Comparison of ENCODE assay signal across 1 cellular context in the genomic region with DNA sequence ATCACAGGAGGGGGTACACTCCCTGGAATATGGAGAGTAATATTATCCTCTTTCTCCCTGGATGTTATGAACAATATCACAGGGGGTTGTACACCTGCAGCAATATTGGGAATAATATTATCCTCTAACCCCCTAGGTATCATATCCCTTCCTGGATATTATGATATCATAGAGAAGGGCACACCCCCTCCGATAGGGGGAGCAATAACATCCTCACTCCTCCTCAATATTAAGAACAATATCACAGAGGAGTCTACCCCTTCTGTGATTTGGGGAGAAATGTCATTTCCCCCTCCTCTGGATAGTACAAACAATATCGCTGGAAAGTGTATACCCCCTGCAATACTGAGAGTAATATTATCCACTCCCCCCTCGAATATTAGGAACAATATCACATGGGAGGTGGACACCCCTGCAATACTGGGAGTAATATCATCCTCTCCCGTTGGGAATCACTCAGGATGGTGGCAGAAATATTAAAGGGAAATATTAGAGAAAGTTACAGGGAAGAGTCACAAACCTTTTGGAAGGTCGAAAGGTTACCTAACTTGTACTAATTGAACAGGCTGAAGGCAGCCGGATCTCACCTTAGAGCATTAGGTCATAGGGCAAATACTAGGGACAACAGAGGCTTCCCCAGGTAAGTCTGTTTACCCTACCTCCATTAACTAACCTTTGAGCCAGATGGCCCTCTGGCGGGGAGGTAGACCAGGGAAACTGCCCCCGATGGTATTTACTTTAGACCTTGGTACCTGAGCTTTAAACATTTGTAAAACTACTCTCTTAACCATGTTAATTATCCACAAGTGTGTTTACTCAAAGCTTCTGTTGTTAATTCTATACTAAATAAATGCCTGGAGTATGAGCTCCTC.
TF ChIP-seq lines count a peak whose summit lies in the region.

No MANE protein-coding gene starts in this region.

TF ChIP-seq in HepG2, 621 proteins besides CTCF, POLR2A, EP300 and RAD21 (continued from another document and continues in another):
- TF ChIP-seq, protein P1, sequence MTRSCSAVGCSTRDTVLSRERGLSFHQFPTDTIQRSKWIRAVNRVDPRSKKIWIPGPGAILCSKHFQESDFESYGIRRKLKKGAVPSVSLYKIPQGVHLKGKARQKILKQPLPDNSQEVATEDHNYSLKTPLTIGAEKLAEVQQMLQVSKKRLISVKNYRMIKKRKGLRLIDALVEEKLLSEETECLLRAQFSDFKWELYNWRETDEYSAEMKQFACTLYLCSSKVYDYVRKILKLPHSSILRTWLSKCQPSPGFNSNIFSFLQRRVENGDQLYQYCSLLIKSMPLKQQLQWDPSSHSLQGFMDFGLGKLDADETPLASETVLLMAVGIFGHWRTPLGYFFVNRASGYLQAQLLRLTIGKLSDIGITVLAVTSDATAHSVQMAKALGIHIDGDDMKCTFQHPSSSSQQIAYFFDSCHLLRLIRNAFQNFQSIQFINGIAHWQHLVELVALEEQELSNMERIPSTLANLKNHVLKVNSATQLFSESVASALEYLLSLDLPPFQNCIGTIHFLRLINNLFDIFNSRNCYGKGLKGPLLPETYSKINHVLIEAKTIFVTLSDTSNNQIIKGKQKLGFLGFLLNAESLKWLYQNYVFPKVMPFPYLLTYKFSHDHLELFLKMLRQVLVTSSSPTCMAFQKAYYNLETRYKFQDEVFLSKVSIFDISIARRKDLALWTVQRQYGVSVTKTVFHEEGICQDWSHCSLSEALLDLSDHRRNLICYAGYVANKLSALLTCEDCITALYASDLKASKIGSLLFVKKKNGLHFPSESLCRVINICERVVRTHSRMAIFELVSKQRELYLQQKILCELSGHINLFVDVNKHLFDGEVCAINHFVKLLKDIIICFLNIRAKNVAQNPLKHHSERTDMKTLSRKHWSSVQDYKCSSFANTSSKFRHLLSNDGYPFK (CRISPR knock-in tag; IDR thresholded peaks at IDR 0.05; ENCODE audit: borderline replicate concordance): no peak
- TF ChIP-seq SIX1 (CRISPR knock-in tag; IDR thresholded peaks at IDR 0.05; ENCODE audit: borderline replicate concordance): peak; percentile 72; the same call in 1 of the 2 replicates
- TF ChIP-seq ZMYM4 (CRISPR knock-in tag; IDR thresholded peaks at IDR 0.05): peak; percentile 96
- TF ChIP-seq, protein P2, sequence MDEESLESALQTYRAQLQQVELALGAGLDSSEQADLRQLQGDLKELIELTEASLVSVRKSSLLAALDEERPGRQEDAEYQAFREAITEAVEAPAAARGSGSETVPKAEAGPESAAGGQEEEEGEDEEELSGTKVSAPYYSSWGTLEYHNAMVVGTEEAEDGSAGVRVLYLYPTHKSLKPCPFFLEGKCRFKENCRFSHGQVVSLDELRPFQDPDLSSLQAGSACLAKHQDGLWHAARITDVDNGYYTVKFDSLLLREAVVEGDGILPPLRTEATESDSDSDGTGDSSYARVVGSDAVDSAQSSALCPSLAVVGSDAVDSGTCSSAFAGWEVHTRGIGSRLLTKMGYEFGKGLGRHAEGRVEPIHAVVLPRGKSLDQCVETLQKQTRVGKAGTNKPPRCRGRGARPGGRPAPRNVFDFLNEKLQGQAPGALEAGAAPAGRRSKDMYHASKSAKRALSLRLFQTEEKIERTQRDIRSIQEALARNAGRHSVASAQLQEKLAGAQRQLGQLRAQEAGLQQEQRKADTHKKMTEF (CRISPR knock-in tag; IDR thresholded peaks at IDR 0.05): peak; percentile 66; the same call in 1 of the 2 replicates
- TF ChIP-seq, protein P3, sequence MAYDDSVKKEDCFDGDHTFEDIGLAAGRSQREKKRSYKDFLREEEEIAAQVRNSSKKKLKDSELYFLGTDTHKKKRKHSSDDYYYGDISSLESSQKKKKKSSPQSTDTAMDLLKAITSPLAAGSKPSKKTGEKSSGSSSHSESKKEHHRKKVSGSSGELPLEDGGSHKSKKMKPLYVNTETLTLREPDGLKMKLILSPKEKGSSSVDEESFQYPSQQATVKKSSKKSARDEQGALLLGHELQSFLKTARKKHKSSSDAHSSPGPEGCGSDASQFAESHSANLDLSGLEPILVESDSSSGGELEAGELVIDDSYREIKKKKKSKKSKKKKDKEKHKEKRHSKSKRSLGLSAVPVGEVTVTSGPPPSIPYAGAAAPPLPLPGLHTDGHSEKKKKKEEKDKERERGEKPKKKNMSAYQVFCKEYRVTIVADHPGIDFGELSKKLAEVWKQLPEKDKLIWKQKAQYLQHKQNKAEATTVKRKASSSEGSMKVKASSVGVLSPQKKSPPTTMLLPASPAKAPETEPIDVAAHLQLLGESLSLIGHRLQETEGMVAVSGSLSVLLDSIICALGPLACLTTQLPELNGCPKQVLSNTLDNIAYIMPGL (CRISPR knock-in tag; IDR thresholded peaks at IDR 0.05; ENCODE audit: borderline replicate concordance in 1 of 2, low read depth in 1 of 2): no peak
- no peak for TF ChIP-seq SP4 (CRISPR knock-in tag; IDR thresholded peaks at IDR 0.05)
- no peak for TF ChIP-seq MAFF (IDR thresholded peaks at IDR 0.05; ENCODE audit: low read depth, low read length)
- TF ChIP-seq HDAC6 (IDR thresholded peaks at IDR 0.05; ENCODE audit: low read depth, low read length): no peak
- no peak for TF ChIP-seq SMARCE1 (IDR thresholded peaks at IDR 0.05; ENCODE audit: borderline replicate concordance)
- TF ChIP-seq KDM1A (CRISPR knock-in tag; IDR thresholded peaks at IDR 0.05): no peak
- no peak for TF ChIP-seq ZNF101 (CRISPR knock-in tag; IDR thresholded peaks at IDR 0.05; ENCODE audit: borderline replicate concordance, low read depth)
- TF ChIP-seq, protein P4, sequence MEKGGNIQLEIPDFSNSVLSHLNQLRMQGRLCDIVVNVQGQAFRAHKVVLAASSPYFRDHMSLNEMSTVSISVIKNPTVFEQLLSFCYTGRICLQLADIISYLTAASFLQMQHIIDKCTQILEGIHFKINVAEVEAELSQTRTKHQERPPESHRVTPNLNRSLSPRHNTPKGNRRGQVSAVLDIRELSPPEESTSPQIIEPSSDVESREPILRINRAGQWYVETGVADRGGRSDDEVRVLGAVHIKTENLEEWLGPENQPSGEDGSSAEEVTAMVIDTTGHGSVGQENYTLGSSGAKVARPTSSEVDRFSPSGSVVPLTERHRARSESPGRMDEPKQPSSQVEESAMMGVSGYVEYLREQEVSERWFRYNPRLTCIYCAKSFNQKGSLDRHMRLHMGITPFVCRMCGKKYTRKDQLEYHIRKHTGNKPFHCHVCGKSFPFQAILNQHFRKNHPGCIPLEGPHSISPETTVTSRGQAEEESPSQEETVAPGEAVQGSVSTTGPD (CRISPR knock-in tag; IDR thresholded peaks at IDR 0.05): no peak
- TF ChIP-seq, protein P5, sequence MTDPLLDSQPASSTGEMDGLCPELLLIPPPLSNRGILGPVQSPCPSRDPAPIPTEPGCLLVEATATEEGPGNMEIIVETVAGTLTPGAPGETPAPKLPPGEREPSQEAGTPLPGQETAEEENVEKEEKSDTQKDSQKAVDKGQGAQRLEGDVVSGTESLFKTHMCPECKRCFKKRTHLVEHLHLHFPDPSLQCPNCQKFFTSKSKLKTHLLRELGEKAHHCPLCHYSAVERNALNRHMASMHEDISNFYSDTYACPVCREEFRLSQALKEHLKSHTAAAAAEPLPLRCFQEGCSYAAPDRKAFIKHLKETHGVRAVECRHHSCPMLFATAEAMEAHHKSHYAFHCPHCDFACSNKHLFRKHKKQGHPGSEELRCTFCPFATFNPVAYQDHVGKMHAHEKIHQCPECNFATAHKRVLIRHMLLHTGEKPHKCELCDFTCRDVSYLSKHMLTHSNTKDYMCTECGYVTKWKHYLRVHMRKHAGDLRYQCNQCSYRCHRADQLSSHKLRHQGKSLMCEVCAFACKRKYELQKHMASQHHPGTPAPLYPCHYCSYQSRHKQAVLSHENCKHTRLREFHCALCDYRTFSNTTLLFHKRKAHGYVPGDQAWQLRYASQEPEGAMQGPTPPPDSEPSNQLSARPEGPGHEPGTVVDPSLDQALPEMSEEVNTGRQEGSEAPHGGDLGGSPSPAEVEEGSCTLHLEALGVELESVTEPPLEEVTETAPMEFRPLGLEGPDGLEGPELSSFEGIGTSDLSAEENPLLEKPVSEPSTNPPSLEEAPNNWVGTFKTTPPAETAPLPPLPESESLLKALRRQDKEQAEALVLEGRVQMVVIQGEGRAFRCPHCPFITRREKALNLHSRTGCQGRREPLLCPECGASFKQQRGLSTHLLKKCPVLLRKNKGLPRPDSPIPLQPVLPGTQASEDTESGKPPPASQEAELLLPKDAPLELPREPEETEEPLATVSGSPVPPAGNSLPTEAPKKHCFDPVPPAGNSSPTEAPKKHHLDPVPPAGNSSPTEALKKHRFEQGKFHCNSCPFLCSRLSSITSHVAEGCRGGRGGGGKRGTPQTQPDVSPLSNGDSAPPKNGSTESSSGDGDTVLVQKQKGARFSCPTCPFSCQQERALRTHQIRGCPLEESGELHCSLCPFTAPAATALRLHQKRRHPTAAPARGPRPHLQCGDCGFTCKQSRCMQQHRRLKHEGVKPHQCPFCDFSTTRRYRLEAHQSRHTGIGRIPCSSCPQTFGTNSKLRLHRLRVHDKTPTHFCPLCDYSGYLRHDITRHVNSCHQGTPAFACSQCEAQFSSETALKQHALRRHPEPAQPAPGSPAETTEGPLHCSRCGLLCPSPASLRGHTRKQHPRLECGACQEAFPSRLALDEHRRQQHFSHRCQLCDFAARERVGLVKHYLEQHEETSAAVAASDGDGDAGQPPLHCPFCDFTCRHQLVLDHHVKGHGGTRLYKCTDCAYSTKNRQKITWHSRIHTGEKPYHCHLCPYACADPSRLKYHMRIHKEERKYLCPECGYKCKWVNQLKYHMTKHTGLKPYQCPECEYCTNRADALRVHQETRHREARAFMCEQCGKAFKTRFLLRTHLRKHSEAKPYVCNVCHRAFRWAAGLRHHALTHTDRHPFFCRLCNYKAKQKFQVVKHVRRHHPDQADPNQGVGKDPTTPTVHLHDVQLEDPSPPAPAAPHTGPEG (CRISPR knock-in tag; IDR thresholded peaks at IDR 0.05): no peak
- TF ChIP-seq NFKBIZ (CRISPR knock-in tag; IDR thresholded peaks at IDR 0.05): no peak
- TF ChIP-seq RBM22 (optimal IDR thresholded peaks at IDR 0.05; ENCODE audit: low read length): no peak
- TF ChIP-seq, protein P6, sequence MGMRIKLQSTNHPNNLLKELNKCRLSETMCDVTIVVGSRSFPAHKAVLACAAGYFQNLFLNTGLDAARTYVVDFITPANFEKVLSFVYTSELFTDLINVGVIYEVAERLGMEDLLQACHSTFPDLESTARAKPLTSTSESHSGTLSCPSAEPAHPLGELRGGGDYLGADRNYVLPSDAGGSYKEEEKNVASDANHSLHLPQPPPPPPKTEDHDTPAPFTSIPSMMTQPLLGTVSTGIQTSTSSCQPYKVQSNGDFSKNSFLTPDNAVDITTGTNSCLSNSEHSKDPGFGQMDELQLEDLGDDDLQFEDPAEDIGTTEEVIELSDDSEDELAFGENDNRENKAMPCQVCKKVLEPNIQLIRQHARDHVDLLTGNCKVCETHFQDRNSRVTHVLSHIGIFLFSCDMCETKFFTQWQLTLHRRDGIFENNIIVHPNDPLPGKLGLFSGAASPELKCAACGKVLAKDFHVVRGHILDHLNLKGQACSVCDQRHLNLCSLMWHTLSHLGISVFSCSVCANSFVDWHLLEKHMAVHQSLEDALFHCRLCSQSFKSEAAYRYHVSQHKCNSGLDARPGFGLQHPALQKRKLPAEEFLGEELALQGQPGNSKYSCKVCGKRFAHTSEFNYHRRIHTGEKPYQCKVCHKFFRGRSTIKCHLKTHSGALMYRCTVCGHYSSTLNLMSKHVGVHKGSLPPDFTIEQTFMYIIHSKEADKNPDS (CRISPR knock-in tag; IDR thresholded peaks at IDR 0.05): peak; percentile 100
- peak; percentile 92 for TF ChIP-seq RARA (CRISPR knock-in tag; IDR thresholded peaks at IDR 0.05)
- TF ChIP-seq CEBPG (CRISPR knock-in tag; IDR thresholded peaks at IDR 0.05): no peak
- no peak for TF ChIP-seq HNRNPH1 (optimal IDR thresholded peaks at IDR 0.05; ENCODE audit: low read depth, low read length)
- TF ChIP-seq, protein P7, sequence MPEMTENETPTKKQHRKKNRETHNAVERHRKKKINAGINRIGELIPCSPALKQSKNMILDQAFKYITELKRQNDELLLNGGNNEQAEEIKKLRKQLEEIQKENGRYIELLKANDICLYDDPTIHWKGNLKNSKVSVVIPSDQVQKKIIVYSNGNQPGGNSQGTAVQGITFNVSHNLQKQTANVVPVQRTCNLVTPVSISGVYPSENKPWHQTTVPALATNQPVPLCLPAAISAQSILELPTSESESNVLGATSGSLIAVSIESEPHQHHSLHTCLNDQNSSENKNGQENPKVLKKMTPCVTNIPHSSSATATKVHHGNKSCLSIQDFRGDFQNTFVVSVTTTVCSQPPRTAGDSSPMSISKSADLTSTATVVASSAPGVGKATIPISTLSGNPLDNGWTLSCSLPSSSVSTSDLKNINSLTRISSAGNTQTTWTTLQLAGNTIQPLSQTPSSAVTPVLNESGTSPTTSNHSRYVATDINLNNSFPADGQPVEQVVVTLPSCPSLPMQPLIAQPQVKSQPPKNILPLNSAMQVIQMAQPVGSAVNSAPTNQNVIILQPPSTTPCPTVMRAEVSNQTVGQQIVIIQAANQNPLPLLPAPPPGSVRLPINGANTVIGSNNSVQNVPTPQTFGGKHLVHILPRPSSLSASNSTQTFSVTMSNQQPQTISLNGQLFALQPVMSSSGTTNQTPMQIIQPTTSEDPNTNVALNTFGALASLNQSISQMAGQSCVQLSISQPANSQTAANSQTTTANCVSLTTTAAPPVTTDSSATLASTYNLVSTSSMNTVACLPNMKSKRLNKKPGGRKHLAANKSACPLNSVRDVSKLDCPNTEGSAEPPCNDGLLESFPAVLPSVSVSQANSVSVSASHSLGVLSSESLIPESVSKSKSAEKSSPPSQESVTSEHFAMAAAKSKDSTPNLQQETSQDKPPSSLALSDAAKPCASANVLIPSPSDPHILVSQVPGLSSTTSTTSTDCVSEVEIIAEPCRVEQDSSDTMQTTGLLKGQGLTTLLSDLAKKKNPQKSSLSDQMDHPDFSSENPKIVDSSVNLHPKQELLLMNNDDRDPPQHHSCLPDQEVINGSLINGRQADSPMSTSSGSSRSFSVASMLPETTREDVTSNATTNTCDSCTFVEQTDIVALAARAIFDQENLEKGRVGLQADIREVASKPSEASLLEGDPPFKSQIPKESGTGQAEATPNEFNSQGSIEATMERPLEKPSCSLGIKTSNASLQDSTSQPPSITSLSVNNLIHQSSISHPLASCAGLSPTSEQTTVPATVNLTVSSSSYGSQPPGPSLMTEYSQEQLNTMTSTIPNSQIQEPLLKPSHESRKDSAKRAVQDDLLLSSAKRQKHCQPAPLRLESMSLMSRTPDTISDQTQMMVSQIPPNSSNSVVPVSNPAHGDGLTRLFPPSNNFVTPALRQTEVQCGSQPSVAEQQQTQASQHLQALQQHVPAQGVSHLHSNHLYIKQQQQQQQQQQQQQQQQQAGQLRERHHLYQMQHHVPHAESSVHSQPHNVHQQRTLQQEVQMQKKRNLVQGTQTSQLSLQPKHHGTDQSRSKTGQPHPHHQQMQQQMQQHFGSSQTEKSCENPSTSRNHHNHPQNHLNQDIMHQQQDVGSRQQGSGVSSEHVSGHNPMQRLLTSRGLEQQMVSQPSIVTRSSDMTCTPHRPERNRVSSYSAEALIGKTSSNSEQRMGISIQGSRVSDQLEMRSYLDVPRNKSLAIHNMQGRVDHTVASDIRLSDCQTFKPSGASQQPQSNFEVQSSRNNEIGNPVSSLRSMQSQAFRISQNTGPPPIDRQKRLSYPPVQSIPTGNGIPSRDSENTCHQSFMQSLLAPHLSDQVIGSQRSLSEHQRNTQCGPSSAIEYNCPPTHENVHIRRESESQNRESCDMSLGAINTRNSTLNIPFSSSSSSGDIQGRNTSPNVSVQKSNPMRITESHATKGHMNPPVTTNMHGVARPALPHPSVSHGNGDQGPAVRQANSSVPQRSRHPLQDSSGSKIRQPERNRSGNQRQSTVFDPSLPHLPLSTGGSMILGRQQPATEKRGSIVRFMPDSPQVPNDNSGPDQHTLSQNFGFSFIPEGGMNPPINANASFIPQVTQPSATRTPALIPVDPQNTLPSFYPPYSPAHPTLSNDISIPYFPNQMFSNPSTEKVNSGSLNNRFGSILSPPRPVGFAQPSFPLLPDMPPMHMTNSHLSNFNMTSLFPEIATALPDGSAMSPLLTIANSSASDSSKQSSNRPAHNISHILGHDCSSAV (CRISPR knock-in tag; IDR thresholded peaks at IDR 0.05; ENCODE audit: borderline replicate concordance): no peak
- no peak for TF ChIP-seq YEATS4 (CRISPR knock-in tag; IDR thresholded peaks at IDR 0.05; ENCODE audit: borderline replicate concordance)
- no peak for TF ChIP-seq IKZF4 (CRISPR knock-in tag; IDR thresholded peaks at IDR 0.05; ENCODE audit: borderline replicate concordance, low read depth, not compliant biosample characterization)
